25 cellular contexts compared by ENCODE assay signal in genomic region chr4:11230888-11231287, GRCh38.
"Had no signal": no experiment of that assay in that cellular context is flagged by ENCODE, and none has a peak within 500 bp of the region (broad histone marks: within the 10 kb centered on the region; RNA-seq: fewer than 3 reads in every experiment).

No MANE protein-coding gene starts in this region.

- H3K9me3 Mint-ChIP-seq: effector memory CD8-positive, alpha-beta T cell had no signal

- H3K9me3 ChIP-seq: psoas muscle, stomach, tibial artery, upper lobe of right lung had no signal

- H3K9ac ChIP-seq: parathyroid adenoma had no signal

- H3K27ac Mint-ChIP-seq: activated naive CD4-positive, alpha-beta T cell treated with anti-CD3 and anti-CD28 coated beads, Interleukin-2, amount 50 U/mL, for 72 hours; effector memory CD8-positive, alpha-beta T cell; immature natural killer cell; naive thymus-derived CD4-positive, alpha-beta T cell; stimulated activated naive B cell treated with anti-CD40 and anti-IgM and Interleukin-4, amounts not matched to agents 10 μg/mL and 1 μg/mL and 100 μg/mL, for 72 hours; T-helper 2 cell treated with Interferon-gamma antibody and Interleukin-4, amounts not matched to agents 5 μg/mL and 100 μg/mL, for 36 hours had no signal

- H3K27me3 ChIP-seq: foreskin keratinocyte, heart left ventricle, stomach, tibial artery, upper lobe of right lung had no signal

- H3K79me2 ChIP-seq: parathyroid adenoma had no signal

- H3K27me3 Mint-ChIP-seq: effector memory CD8-positive, alpha-beta T cell; stimulated activated naive B cell treated with anti-CD40 and anti-IgM and Interleukin-4, amounts not matched to agents 10 μg/mL and 1 μg/mL and 100 μg/mL, for 72 hours had no signal

- DNase-seq: activated CD4-positive, alpha-beta T cell treated with anti-CD3 and anti-CD28 coated beads for 4 hours; activated CD4-positive, alpha-beta T cell treated with anti-CD3 and anti-CD28 coated beads, Interleukin-2, amount 50 U/mL, for 4 hours; activated CD8-positive, alpha-beta memory T cell treated with anti-CD3 and anti-CD28 coated beads for 24 hours; activated gamma-delta T cell treated with Interleukin-2 at 50 U/mL for 16 hours; effector memory CD8-positive, alpha-beta T cell; foreskin keratinocyte; heart left ventricle; immature natural killer cell; kidney; left colon; midbrain; naive thymus-derived CD4-positive, alpha-beta T cell; nucleus accumbens; psoas muscle; stimulated activated CD4-positive, alpha-beta T cell treated with anti-CD3 and anti-CD28 coated beads, Interleukin-15, amount 100 ng/mL, for 24 hours; stimulated activated CD4-positive, alpha-beta T cell treated with anti-CD3 and anti-CD28 coated beads, Interleukin-2, amount 100 ng/mL, for 24 hours; stimulated activated naive B cell treated with anti-CD40 and anti-IgM and Interleukin-4, amounts not matched to agents 10 μg/mL and 1 μg/mL and 100 μg/mL, for 72 hours; stomach; T-helper 1 cell; tibial artery; upper lobe of right lung had no signal

- H3K4me1 ChIP-seq: foreskin keratinocyte, heart left ventricle, parathyroid adenoma, psoas muscle, tibial artery, upper lobe of right lung had no signal

- H3K4me1 Mint-ChIP-seq: immature natural killer cell had no signal

- H3K27ac ChIP-seq: foreskin keratinocyte, heart left ventricle, parathyroid adenoma, psoas muscle, stomach, tibial artery, upper lobe of right lung had no signal

- H3K36me3 ChIP-seq: heart left ventricle, stomach, tibial artery, upper lobe of right lung had no signal

- H2AFZ ChIP-seq: parathyroid adenoma had no signal

- H3K4me3 Mint-ChIP-seq: effector memory CD8-positive, alpha-beta T cell; immature natural killer cell; naive thymus-derived CD4-positive, alpha-beta T cell; stimulated activated naive B cell treated with anti-CD40 and anti-IgM and Interleukin-4, amounts not matched to agents 10 μg/mL and 1 μg/mL and 100 μg/mL, for 72 hours; T-helper 2 cell treated with Interferon-gamma antibody and Interleukin-4, amounts not matched to agents 5 μg/mL and 100 μg/mL, for 36 hours had no signal

- H3K36me3 Mint-ChIP-seq: immature natural killer cell; stimulated activated naive B cell treated with anti-CD40 and anti-IgM and Interleukin-4, amounts not matched to agents 10 μg/mL and 1 μg/mL and 100 μg/mL, for 72 hours had no signal

- H3K4me3 ChIP-seq: heart left ventricle, psoas muscle, smooth muscle cell, stomach, tibial artery, upper lobe of right lung had no signal
